22 cellular contexts compared by ENCODE assay signal in the genomic region with DNA sequence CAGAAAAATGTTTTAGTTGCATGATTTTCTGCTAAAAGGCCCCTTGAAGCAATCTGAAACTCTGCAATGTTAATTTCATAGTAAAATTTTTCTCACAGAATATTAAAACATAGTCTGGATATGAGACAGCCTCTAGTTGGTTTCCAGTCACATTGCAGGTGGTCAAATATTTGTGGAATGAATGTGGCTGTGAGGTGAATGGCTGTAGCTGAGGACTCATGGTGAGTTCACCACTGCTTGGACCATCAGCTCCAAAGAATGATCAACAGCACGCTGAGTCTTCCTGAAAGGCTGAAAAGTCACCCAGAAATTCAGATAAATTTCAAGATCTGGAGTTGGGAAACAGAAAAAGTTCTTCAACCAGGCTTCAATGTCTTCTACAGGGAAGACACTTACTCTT.
A peak's percentile ranks its signal among the peaks of the same experiment; 100 is the strongest.
DNase-seq lines count a peak whose midpoint lies in the region; ATAC-seq, FAIRE-seq and TF ChIP-seq lines count a peak whose summit lies in the region.
"Had no signal": no experiment of that assay in that cellular context is flagged by ENCODE, and none has a peak within 500 bp of the region (broad histone marks: within the 10 kb centered on the region; RNA-seq: fewer than 3 reads in every experiment).

No MANE protein-coding gene starts in this region.

- no peak for FAIRE-seq in kidney (lab: Jason Lieb, UNC)
- FAIRE-seq: keratinocyte had no signal

- intact Hi-C loops in kidney (cut with DNase I) (no loop called here), cardiac septum (cut with DNase I) (no loop called here)

- no peak overlapping the region for H3K27ac ChIP-seq in kidney (ENCODE audit: low read depth in 2 of 2, low read length in 2 of 2)
- H3K27ac ChIP-seq: C4-2B, thyroid gland had no signal

- ATAC-seq in HG03439 (IDR thresholded peaks at IDR 0.05; ENCODE audit: unreplicated experiment), result no peak
- ATAC-seq: naive thymus-derived CD8-positive, alpha-beta T cell; stimulated activated naive B cell treated with anti-CD40 and anti-IgM and Interleukin-4, amounts not matched to agents 10 μg/mL and 1 μg/mL and 100 μg/mL, for 72 hours had no signal

- H3K4me3 ChIP-seq in fibroblast of mammary gland (ENCODE audit: control insufficient read depth, low read depth, low read length) (no peak overlapping the region), kidney (ENCODE audit: low read length in 2 of 2) (no peak overlapping the region)
- H3K4me3 ChIP-seq: thyroid gland had no signal

- no peaks in the 10 kb centered on the region for H3K9me3 ChIP-seq in kidney (ENCODE audit: control insufficient read depth in 1 of 2, low read length in 2 of 2)
- H3K9me3 ChIP-seq: thyroid gland had no signal

- H3K4me1 ChIP-seq in kidney (ENCODE audit: control insufficient read depth in 1 of 2, insufficient read depth in 1 of 2, low read depth in 1 of 2, low read length in 2 of 2), result peaks cover 0 to 3% of the 10 kb centered on the region in 2 donors

- H3K36me3 ChIP-seq in kidney (ENCODE audit: control insufficient read depth in 1 of 2, insufficient read depth in 2 of 2, low read length in 2 of 2), result no peaks in the 10 kb centered on the region
- H3K36me3 ChIP-seq: thyroid gland had no signal

- DNase-seq in GM04504 (ENCODE audit: low read depth) (peak; percentile 10), RPMI7951 (ENCODE audit: low read depth) (peak; percentile 15), fibroblast of mammary gland (ENCODE audit: low read depth) (peak; percentile 67), kidney (no peak), cardiac septum (ENCODE audit: low spot score) (no peak), C1 segment of cervical spinal cord (lab: John Stamatoyannopoulos, UW) (no peak)
- DNase-seq: activated CD4-positive, alpha-beta T cell treated with anti-CD3 and anti-CD28 coated beads, Interleukin-2, amount 50 U/mL, for 1 hour; activated naive CD4-positive, alpha-beta T cell; DMS 273 treated with DMSO at 0.1 percent for 48 hours; effector memory CD4-positive, alpha-beta T cell; hippocampal formation; Kasumi-1; naive thymus-derived CD8-positive, alpha-beta T cell; NCI-H1105; NCI-H524; Right ventricle myocardium superior; stimulated activated naive B cell treated with anti-CD40 and anti-IgM and Interleukin-4, amounts not matched to agents 10 μg/mL and 1 μg/mL and 100 μg/mL, for 72 hours; T-helper 1 cell; thyroid gland had no signal

- TF ChIP-seq CTCF in fibroblast of mammary gland (conservative IDR thresholded peaks at IDR 0.05; ENCODE audit: control insufficient read depth, insufficient read depth, low read depth, low read length), result no peak
- TF ChIP-seq CTCF in kidney (IDR thresholded peaks at IDR 0.05; ENCODE audit: borderline replicate concordance, extremely low read depth, insufficient read depth), result no peak

- no peak overlapping the region for H3K9ac ChIP-seq in kidney (ENCODE audit: low read length in 2 of 2)

Comparison
In these comparisons a context has a peak if more than half of its experiments do, and no peak if none do; other contexts are left out.
1. DNase-seq: peak in GM04504 (single experiment), RPMI7951 (single experiment) and fibroblast of mammary gland (single experiment); none in kidney (single experiment), cardiac septum (single experiment) and C1 segment of cervical spinal cord (0 of 14).